ENCODE assay signal across 9 cellular contexts in the genomic region with DNA sequence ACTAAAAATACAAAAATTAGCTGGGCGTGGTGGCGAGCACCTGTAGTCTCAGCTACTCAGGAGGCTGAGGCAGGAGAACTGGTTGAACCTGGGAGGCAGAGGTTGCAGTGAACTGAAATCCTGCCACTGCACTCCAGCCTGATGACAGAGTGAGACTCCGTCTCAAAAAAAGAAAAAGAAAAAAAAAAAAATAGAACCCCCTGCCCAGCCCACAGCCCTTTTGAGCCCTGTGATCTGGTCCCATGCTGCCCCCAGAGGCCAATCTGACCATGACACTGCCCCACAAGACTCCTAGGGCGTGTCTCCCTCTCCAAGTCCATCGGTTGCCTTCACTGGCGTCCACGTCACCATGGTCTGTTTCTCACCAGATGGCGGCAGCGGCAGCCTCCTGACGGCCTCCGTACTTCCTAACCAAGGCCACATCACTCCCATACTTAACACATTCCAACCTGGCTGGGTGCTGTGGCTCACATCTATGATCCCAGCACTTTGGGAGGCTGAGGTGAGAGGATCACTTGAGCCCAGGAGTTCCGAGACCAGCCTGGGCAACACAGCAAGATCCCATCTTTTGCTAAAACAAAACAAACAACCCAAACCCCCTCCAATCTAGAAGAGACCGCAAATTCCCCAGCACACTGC. TPM values are rescaled to one million over a fixed set of nuclear protein-coding genes. Genes with fewer than 3 reads are reported as not detected.
DNase-seq lines count a peak whose midpoint lies in the region; ATAC-seq and TF ChIP-seq lines count a peak whose summit lies in the region.
"Had no signal": no experiment of that assay in that cellular context is flagged by ENCODE, and none has a peak within 500 bp of the region (broad histone marks: within the 10 kb centered on the region; RNA-seq: fewer than 3 reads in every experiment).

No MANE protein-coding gene starts in this region.

- no peak overlapping the region for H3K18ac ChIP-seq in trophoblast cell (ENCODE audit: low read length)

- no peak for DNase-seq in CD4-positive, alpha-beta T cell
- DNase-seq in GM23338 (ENCODE audit: low spot score) (peak; percentile 94), fibroblast of lung (ENCODE audit: low read depth in 2 of 2) (peak; percentile 56 to 68), trophoblast cell (peak; percentile 89 to 92), HPDE6-E6E7 (ENCODE audit: extremely low spot score) (no peak)

- no peaks in the 10 kb centered on the region for H3K9me2 ChIP-seq in GM23338 (ENCODE audit: insufficient read depth)

- H3K4me3 ChIP-seq in GM23338, result no peak overlapping the region
- no peak overlapping the region for H3K4me3 ChIP-seq in fibroblast of lung (replicated peaks in 1 of 4; ENCODE audit: control extremely low read depth in 1 of 4, insufficient read depth in 1 of 4, low read depth in 3 of 4, low read length in 4 of 4)
- H3K4me3 ChIP-seq in trophoblast cell (ENCODE audit: low read depth, low read length), result no peak overlapping the region
- H3K4me3 ChIP-seq: upper lobe of left lung had no signal

- H3K4me1 ChIP-seq in GM23338 (ENCODE audit: insufficient read depth) (peaks cover 15% of the 10 kb centered on the region), fibroblast of lung (ENCODE audit: control insufficient read depth, extremely low read depth, insufficient read depth, low read length) (no peaks in the 10 kb centered on the region), trophoblast cell (ENCODE audit: control insufficient read depth in 1 of 2, insufficient read depth in 2 of 2, low read length in 2 of 2) (peaks cover 2% of the 10 kb centered on the region in 2 experiments)

- H3K36me3 ChIP-seq in GM23338 (ENCODE audit: insufficient read depth), result peaks cover 7% of the 10 kb centered on the region
- H3K36me3 ChIP-seq in fibroblast of lung (ENCODE audit: control insufficient read depth, insufficient read depth, low read length), result peaks cover 37% of the 10 kb centered on the region
- peaks cover 48 to 52% of the 10 kb centered on the region in 2 experiments for H3K36me3 ChIP-seq in trophoblast cell (ENCODE audit: control insufficient read depth in 1 of 2, insufficient read depth in 2 of 2, low read length in 2 of 2)

- H4K20me1 ChIP-seq in GM23338 (replicated peaks; ENCODE audit: insufficient read depth), result no peaks in the 10 kb centered on the region
- H4K20me1 ChIP-seq in fibroblast of lung (ENCODE audit: control insufficient read depth, extremely low read depth, insufficient read depth, low read length), result no peaks in the 10 kb centered on the region

- H2AK5ac ChIP-seq in trophoblast cell (ENCODE audit: low read length), result no peak overlapping the region

- 0 out of 2 replicates have a peak, but pooled peaks cover 8% of the 10 kb centered on the region for H3F3A ChIP-seq in GM23338 (replicated peaks; ENCODE audit: low read depth)

- H3K4me3 Mint-ChIP-seq in CD4-positive, alpha-beta T cell, result no peak overlapping the region
- H3K4me3 Mint-ChIP-seq in GM23338, result peak overlapping the region; percentile 23; the same call in 1 of the 3 replicates

- H2BK12ac ChIP-seq in trophoblast cell (ENCODE audit: low read length), result no peak overlapping the region

- intact Hi-C loops in CD4-positive, alpha-beta T cell (cut with DNase I, micrococcal nuclease), result no loop called here

- no peak overlapping the region for H2BK120ac ChIP-seq in trophoblast cell (ENCODE audit: insufficient read depth, low read length, poor library complexity)

- no peak overlapping the region for H3K9ac ChIP-seq in fibroblast of lung (ENCODE audit: insufficient read depth, low read length)
- no peak overlapping the region for H3K9ac ChIP-seq in trophoblast cell (ENCODE audit: low read length)

- H4K8ac ChIP-seq in trophoblast cell (ENCODE audit: low read depth, low read length), result no peak overlapping the region

- H2BK5ac ChIP-seq in trophoblast cell (ENCODE audit: low read depth, low read length, poor library complexity), result no peak overlapping the region

- peak; percentile 37 for ATAC-seq in CD4-positive, alpha-beta T cell (ENCODE audit: poor library complexity)
- ATAC-seq in GM23338 (peak; percentile 58), SK-N-SH treated with all-trans-retinoic acid at 6 μM for 48 hours (peak; percentile 48), GM19324 (IDR thresholded peaks at IDR 0.05; ENCODE audit: low FRiP score, unreplicated experiment) (no peak), HG03460 (IDR thresholded peaks at IDR 0.05; ENCODE audit: unreplicated experiment) (no peak)

- H3K27me3 Mint-ChIP-seq in CD4-positive, alpha-beta T cell, result no peaks in the 10 kb centered on the region
- peaks cover 23% of the 10 kb centered on the region for H3K27me3 Mint-ChIP-seq in GM23338 (ENCODE audit: insufficient read depth, low read depth, poor library complexity)

- no peak overlapping the region for H3K27ac ChIP-seq in CD4-positive, alpha-beta T cell (ENCODE audit: low read depth, low read length)
- 0 out of 2 replicates have a peak overlapping the region, but pooled peaks have one; percentile 36 for H3K27ac ChIP-seq in GM23338 (ENCODE audit: low read depth)
- H3K27ac ChIP-seq in fibroblast of lung (ENCODE audit: insufficient read depth, low read length), result no peak overlapping the region
- no peak overlapping the region for H3K27ac ChIP-seq in trophoblast cell (ENCODE audit: low read depth, low read length)
- H3K27ac ChIP-seq: upper lobe of left lung had no signal

- TF ChIP-seq CTCF in CD4-positive, alpha-beta T cell (IDR thresholded peaks at IDR 0.05), result peak; percentile 46
- TF ChIP-seq CTCF in GM23338 (conservative IDR thresholded peaks at IDR 0.05; ENCODE audit: low read depth in 2 of 2) (peak; percentile 77 to 80), fibroblast of lung (conservative IDR thresholded peaks at IDR 0.05 in 1 of 2, IDR thresholded peaks at IDR 0.05 in 1 of 2; ENCODE audit: low read depth in 1 of 2, low read length in 2 of 2) (peak; percentile 57 to 64)

- no peak overlapping the region for H3K4ac ChIP-seq in trophoblast cell (ENCODE audit: low read depth, low read length)

- POLR2A ChIA-PET in CD4-positive, alpha-beta T cell (lab: Charles Lee), result interaction anchor here (1.0 kb wide), 1 partner anchor 37 kb away, joined by 4 read pairs; a partner anchor contains a TSS

- no CpG with 5 or more reads among the region's 13 CpGs for WGBS in trophoblast cell (ENCODE audit: extremely low coverage, insufficient coverage, insufficient read length)

- H3K36me3 Mint-ChIP-seq in CD4-positive, alpha-beta T cell (ENCODE audit: low read depth), result peaks cover 39% of the 10 kb centered on the region
- H3K36me3 Mint-ChIP-seq in GM23338 (ENCODE audit: low read depth), result peaks cover 36% of the 10 kb centered on the region

- H4K91ac ChIP-seq in trophoblast cell (ENCODE audit: low read depth, low read length), result no peak overlapping the region

- H3K4me1 Mint-ChIP-seq in CD4-positive, alpha-beta T cell (ENCODE audit: low read depth), result peaks cover 2% of the 10 kb centered on the region
- peaks cover 33% of the 10 kb centered on the region for H3K4me1 Mint-ChIP-seq in GM23338

- H3K23ac ChIP-seq in trophoblast cell (ENCODE audit: low read length), result no peak overlapping the region

- peak overlapping the region; percentile 44 for H3K27ac Mint-ChIP-seq in CD4-positive, alpha-beta T cell
- H3K27ac Mint-ChIP-seq in GM23338, result peak overlapping the region; percentile 51; the same call in 1 of the 2 replicates

- H3K9me3 Mint-ChIP-seq in CD4-positive, alpha-beta T cell, result no peaks in the 10 kb centered on the region
- no peaks in the 10 kb centered on the region; the same call in 2 of the 3 replicates for H3K9me3 Mint-ChIP-seq in GM23338

- H3K27me3 ChIP-seq in CD4-positive, alpha-beta T cell (ENCODE audit: control insufficient read depth, insufficient read depth, low read length), result no peaks in the 10 kb centered on the region
- H3K27me3 ChIP-seq in GM23338 (ENCODE audit: insufficient read depth) (no peaks in the 10 kb centered on the region), fibroblast of lung (ENCODE audit: control insufficient read depth, insufficient read depth, low read length) (no peaks in the 10 kb centered on the region), trophoblast cell (ENCODE audit: insufficient read depth, low read length) (no peaks in the 10 kb centered on the region)
- H3K27me3 ChIP-seq: upper lobe of left lung had no signal

- H2AFZ ChIP-seq in GM23338, result no peak overlapping the region
- no peak overlapping the region for H2AFZ ChIP-seq in fibroblast of lung (ENCODE audit: low read length)
- H2AFZ ChIP-seq in trophoblast cell (ENCODE audit: insufficient read depth, low read length, poor library complexity), result no peak overlapping the region

- H3K79me1 ChIP-seq in trophoblast cell (ENCODE audit: low read length), result no peaks in the 10 kb centered on the region

- no peak overlapping the region for H3K4me2 ChIP-seq in GM23338
- no peak overlapping the region for H3K4me2 ChIP-seq in fibroblast of lung (ENCODE audit: extremely low read depth, insufficient read depth, low read length)
- H3K4me2 ChIP-seq in trophoblast cell (ENCODE audit: low read length), result no peak overlapping the region

- no peak overlapping the region for H3K14ac ChIP-seq in trophoblast cell (ENCODE audit: low read length)

- H3K79me2 ChIP-seq in GM23338 (replicated peaks; ENCODE audit: insufficient read depth), result no peaks in the 10 kb centered on the region
- H3K79me2 ChIP-seq in fibroblast of lung (ENCODE audit: control insufficient read depth, insufficient read depth, low read length), result no peaks in the 10 kb centered on the region
- no peaks in the 10 kb centered on the region for H3K79me2 ChIP-seq in trophoblast cell (ENCODE audit: control insufficient read depth, insufficient read depth, low read length, poor library complexity)

- H4K12ac ChIP-seq in trophoblast cell (ENCODE audit: low read depth, low read length), result no peak overlapping the region

- CTCF ChIA-PET in CD4-positive, alpha-beta T cell (lab: Charles Lee), result interaction anchor here (0.9 to 1.0 kb wide), 2 partner anchors 33 kb away, joined by 3 to 5 read pairs; no protein-coding TSS in a partner anchor

- no peaks in the 10 kb centered on the region for H3K9me3 ChIP-seq in CD4-positive, alpha-beta T cell (ENCODE audit: control insufficient read depth, low read length)
- H3K9me3 ChIP-seq in fibroblast of lung (ENCODE audit: control insufficient read depth, insufficient read depth, low read depth, low read length) (no peaks in the 10 kb centered on the region), trophoblast cell (ENCODE audit: insufficient read depth, low read depth, low read length) (no peaks in the 10 kb centered on the region)
- H3K9me3 ChIP-seq: upper lobe of left lung had no signal

RNA-seq across cellular contexts. Expression of a gene that starts 18.0 kb away (rescaled TPM):
- total RNA-seq in CD4-positive, alpha-beta T cell, result 10 to 100 TPM; 15.5 to 20.7 TPM
- 9.4 and 19.8 TPM in 2 replicates for total RNA-seq in GM23338 (2014; rRNA removed; shearing (Covaris generic))
- 9.1 and 11.7 TPM in 2 replicates for polyA plus RNA-seq in GM23338 (2016; fragmentation: Nextera tagmentation; extraction: Ambion mirVana)
- 4.6 and 8.1 TPM in 2 replicates for total RNA-seq in fibroblast of lung
- 7.8 and 17.2 TPM in 2 replicates for polyA plus RNA-seq in fibroblast of lung
- 5.9 and 13.2 TPM in 2 replicates for polyA plus RNA-seq in fibroblast of lung (2012)
- 14.9 and 16.3 TPM in 2 replicates for polyA minus RNA-seq in fibroblast of lung (ENCODE audit: low replicate concordance)
- 6.4 and 6.6 TPM in 2 replicates for polyA plus RNA-seq in trophoblast cell (2013)

RNA-seq across cellular contexts. Expression of a gene that starts 18.1 kb away (rescaled TPM):
- 100 to 1,000 TPM in 1 of 2 experiments, 10 to 100 TPM in 1; 96.1 to 103 TPM for total RNA-seq in CD4-positive, alpha-beta T cell
- total RNA-seq in GM23338 (2014; rRNA removed; shearing (Covaris generic)), result 57.2 and 62.1 TPM in 2 replicates
- polyA plus RNA-seq in GM23338 (2016; fragmentation: Nextera tagmentation; extraction: Ambion mirVana) (117 and 129 TPM in 2 replicates), fibroblast of lung (60.1 and 78.4 TPM in 2 replicates)
- 30.8 and 31.9 TPM in 2 replicates for total RNA-seq in fibroblast of lung
- polyA plus RNA-seq in fibroblast of lung (2012), result 55.6 and 70.6 TPM in 2 replicates
- polyA minus RNA-seq in fibroblast of lung (ENCODE audit: low replicate concordance), result 32.7 and 63.0 TPM in 2 replicates
- polyA plus RNA-seq in trophoblast cell (2013), result 67.3 and 70.4 TPM in 2 replicates

RNA-seq across cellular contexts. Expression of a gene that starts 18.2 kb away (rescaled TPM):
- 10 to 100 TPM; 14.0 to 14.4 TPM for total RNA-seq in CD4-positive, alpha-beta T cell
- 1.3 and 2.8 TPM in 2 replicates for total RNA-seq in GM23338 (2014; rRNA removed; shearing (Covaris generic))
- polyA plus RNA-seq in GM23338 (2016; fragmentation: Nextera tagmentation; extraction: Ambion mirVana) (5.2 and 5.6 TPM in 2 replicates), fibroblast of lung (7.3 and 7.7 TPM in 2 replicates)
- total RNA-seq in fibroblast of lung, result 1.8 and 3.8 TPM in 2 replicates
- polyA plus RNA-seq in fibroblast of lung (2012), result 12.8 and 13.5 TPM in 2 replicates
- 7.7 and 12.3 TPM in 2 replicates for polyA minus RNA-seq in fibroblast of lung (ENCODE audit: low replicate concordance)
- 5.4 and 6.0 TPM in 2 replicates for polyA plus RNA-seq in trophoblast cell (2013)

RNA-seq across cellular contexts. Expression of a gene that starts 33.8 kb away (rescaled TPM):
- under 1 TPM; 0.81 to 0.96 TPM for total RNA-seq in CD4-positive, alpha-beta T cell
- 5.6 and 7.0 TPM in 2 replicates for total RNA-seq in GM23338 (2014; rRNA removed; shearing (Covaris generic))
- polyA plus RNA-seq in GM23338 (2016; fragmentation: Nextera tagmentation; extraction: Ambion mirVana) (1.8 and 2.2 TPM in 2 replicates), fibroblast of lung (0.63 and 0.87 TPM in 2 replicates)
- 6.2 and 6.8 TPM in 2 replicates for total RNA-seq in fibroblast of lung
- polyA plus RNA-seq in fibroblast of lung (2012), result 2.0 and 2.7 TPM in 2 replicates
- 1.3 and 3.0 TPM in 2 replicates for polyA minus RNA-seq in fibroblast of lung (ENCODE audit: low replicate concordance)
- 0.60 and 0.69 TPM in 2 replicates for polyA plus RNA-seq in trophoblast cell (2013)

RNA-seq across cellular contexts. Expression of a gene that starts 37.1 kb away (rescaled TPM):
- total RNA-seq in CD4-positive, alpha-beta T cell, result 10 to 100 TPM in 1 of 2 experiments, 1 to 10 TPM in 1; 8.5 to 11.5 TPM
- 16.3 and 24.6 TPM in 2 replicates for total RNA-seq in GM23338 (2014; rRNA removed; shearing (Covaris generic))
- polyA plus RNA-seq in GM23338 (2016; fragmentation: Nextera tagmentation; extraction: Ambion mirVana) (18.0 and 18.7 TPM in 2 replicates), fibroblast of lung (6.5 and 16.3 TPM in 2 replicates)
- total RNA-seq in fibroblast of lung, result 7.1 and 8.0 TPM in 2 replicates
- polyA plus RNA-seq in fibroblast of lung (2012), result 7.4 and 18.4 TPM in 2 replicates
- 44.9 and 45.3 TPM in 2 replicates for polyA minus RNA-seq in fibroblast of lung (ENCODE audit: low replicate concordance)
- 21.8 and 23.2 TPM in 2 replicates for polyA plus RNA-seq in trophoblast cell (2013)

Comparison
In these comparisons a context has a peak if more than half of its experiments do, and no peak if none do; other contexts are left out.
1. ATAC-seq: peak in CD4-positive, alpha-beta T cell (single experiment), GM23338 (single experiment) and SK-N-SH treated with all-trans-retinoic acid at 6 μM for 48 hours (single experiment); none in GM19324 (single experiment) and HG03460 (single experiment).
2. DNase-seq: peak in GM23338 (single experiment), fibroblast of lung (2 of 2) and trophoblast cell (2 of 2); none in CD4-positive, alpha-beta T cell (0 of 10) and HPDE6-E6E7 (single experiment).
3. Peak in every context shown above with its lines, with median percentiles within 50 percentile points of each other: CTCF ChIP-seq.